Comparison of ENCODE assay signal across 24 cellular contexts in the genomic region with DNA sequence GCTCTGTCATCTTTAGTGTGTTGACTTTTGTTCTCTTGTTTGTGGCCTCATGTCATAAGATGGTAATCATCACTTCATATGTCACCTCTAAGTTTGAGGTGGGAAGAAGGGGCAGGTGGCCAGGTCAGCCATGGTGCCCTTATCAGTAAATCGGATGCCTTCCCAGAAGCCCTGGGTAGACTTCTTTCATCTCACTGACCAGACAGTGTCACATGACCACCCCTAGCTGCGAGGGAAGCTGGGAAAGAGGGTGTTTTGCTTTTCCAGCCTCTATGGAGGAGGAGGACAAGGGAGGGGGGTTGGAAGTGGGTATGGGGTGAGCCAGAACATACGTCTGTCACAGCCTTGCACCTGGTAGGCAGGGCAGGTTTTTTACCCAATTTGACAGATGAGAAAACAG. TPM values are rescaled to one million over a fixed set of nuclear protein-coding genes. Genes with fewer than 3 reads are reported as not detected.
A peak's percentile ranks its signal among the peaks of the same experiment; 100 is the strongest.
DNase-seq lines count a peak whose midpoint lies in the region; ATAC-seq and TF ChIP-seq lines count a peak whose summit lies in the region.
"Had no signal": no experiment of that assay in that cellular context is flagged by ENCODE, and none has a peak within 500 bp of the region (broad histone marks: within the 10 kb centered on the region; RNA-seq: fewer than 3 reads in every experiment).

No MANE protein-coding gene starts in this region.

- H3K27me3 Mint-ChIP-seq in T-helper 2 cell treated with Interferon-gamma antibody and Interleukin-4, amounts not matched to agents 5 μg/mL and 100 μg/mL, for 36 hours (ENCODE audit: low read depth): no peaks in the 10 kb centered on the region
- H3K27me3 Mint-ChIP-seq in CD8-positive, alpha-beta memory T cell: no peaks in the 10 kb centered on the region
- H3K27me3 Mint-ChIP-seq in activated T-helper 1 cell treated with anti-CD3 and anti-CD28 coated beads, Interleukin-12 subunit alpha, Interleukin-12 subunit beta, Interleukin-2, Interleukin-4 antibody, amounts not matched to agents 30 ng/mL and 10 ng/mL and 1 ng/mL, durations not matched to agents 14 hours and 24 hours and 36 hours (ENCODE audit: insufficient read depth): no peaks in the 10 kb centered on the region
- no peaks in the 10 kb centered on the region for H3K27me3 Mint-ChIP-seq in neural crest cell (ENCODE audit: low read depth)

- H3K4me3 Mint-ChIP-seq in T-helper 2 cell treated with Interferon-gamma antibody and Interleukin-4, amounts not matched to agents 5 μg/mL and 100 μg/mL, for 36 hours: no peak overlapping the region
- H3K4me3 Mint-ChIP-seq in CD8-positive, alpha-beta memory T cell: no peak overlapping the region
- no peak overlapping the region for H3K4me3 Mint-ChIP-seq in activated T-helper 1 cell treated with anti-CD3 and anti-CD28 coated beads, Interleukin-12 subunit alpha, Interleukin-12 subunit beta, Interleukin-2, Interleukin-4 antibody, amounts not matched to agents 30 ng/mL and 10 ng/mL and 1 ng/mL, durations not matched to agents 14 hours and 24 hours and 36 hours
- H3K4me3 Mint-ChIP-seq in neural crest cell: no peak overlapping the region
- H3K4me3 Mint-ChIP-seq: neural progenitor cell, type B pancreatic cell had no signal

- H3K4me3 ChIP-seq in CD8-positive, alpha-beta memory T cell (ENCODE audit: low read length): no peak overlapping the region
- no peak overlapping the region for H3K4me3 ChIP-seq in breast epithelium
- H3K4me3 ChIP-seq: adrenal gland, left lung, neural progenitor cell had no signal

- H3K4me1 ChIP-seq in CD8-positive, alpha-beta memory T cell (ENCODE audit: insufficient read depth, low read length): peaks cover 4% of the 10 kb centered on the region
- H3K4me1 ChIP-seq in breast epithelium: no peaks in the 10 kb centered on the region
- H3K4me1 ChIP-seq: adrenal gland had no signal

- TF ChIP-seq POLR2A in breast epithelium (IDR thresholded peaks at IDR 0.05): no peak

- POLR2A ChIA-PET in CD8-positive, alpha-beta memory T cell (lab: Charles Lee): no interaction called here

- no peak overlapping the region for H3K27ac ChIP-seq in CD8-positive, alpha-beta memory T cell (ENCODE audit: low read depth, low read length)
- no peak overlapping the region for H3K27ac ChIP-seq in breast epithelium
- H3K27ac ChIP-seq: adrenal gland, neural progenitor cell had no signal

- H3K9me3 Mint-ChIP-seq in T-helper 2 cell treated with Interferon-gamma antibody and Interleukin-4, amounts not matched to agents 5 μg/mL and 100 μg/mL, for 36 hours: no peaks in the 10 kb centered on the region
- H3K9me3 Mint-ChIP-seq in CD8-positive, alpha-beta memory T cell: no peaks in the 10 kb centered on the region
- no peaks in the 10 kb centered on the region for H3K9me3 Mint-ChIP-seq in activated T-helper 1 cell treated with anti-CD3 and anti-CD28 coated beads, Interleukin-12 subunit alpha, Interleukin-12 subunit beta, Interleukin-2, Interleukin-4 antibody, amounts not matched to agents 30 ng/mL and 10 ng/mL and 1 ng/mL, durations not matched to agents 14 hours and 24 hours and 36 hours
- H3K9me3 Mint-ChIP-seq in neural crest cell: no peaks in the 10 kb centered on the region
- H3K9me3 Mint-ChIP-seq: neural progenitor cell, type B pancreatic cell had no signal

- H3K27ac Mint-ChIP-seq in T-helper 2 cell treated with Interferon-gamma antibody and Interleukin-4, amounts not matched to agents 5 μg/mL and 100 μg/mL, for 36 hours: peak overlapping the region; percentile 58
- H3K27ac Mint-ChIP-seq in CD8-positive, alpha-beta memory T cell: peak overlapping the region; percentile 35 to 94 (median 83)
- peak overlapping the region; percentile 70 for H3K27ac Mint-ChIP-seq in activated T-helper 1 cell treated with anti-CD3 and anti-CD28 coated beads, Interleukin-12 subunit alpha, Interleukin-12 subunit beta, Interleukin-2, Interleukin-4 antibody, amounts not matched to agents 30 ng/mL and 10 ng/mL and 1 ng/mL, durations not matched to agents 14 hours and 24 hours and 36 hours
- peak overlapping the region; percentile 6 for H3K27ac Mint-ChIP-seq in neural crest cell (ENCODE audit: unreplicated experiment)
- H3K27ac Mint-ChIP-seq: neural progenitor cell, type B pancreatic cell had no signal

- CTCF ChIA-PET in CD8-positive, alpha-beta memory T cell (lab: Charles Lee): interaction anchor here (1.4 to 16.9 kb wide), 3 partner anchors 13 to 74 kb away, joined by 3 to 348 read pairs (median 12); no protein-coding TSS in a partner anchor

- no peaks in the 10 kb centered on the region for H3K9me3 ChIP-seq in CD8-positive, alpha-beta memory T cell (ENCODE audit: low read length)
- no peaks in the 10 kb centered on the region for H3K9me3 ChIP-seq in breast epithelium
- H3K9me3 ChIP-seq: adrenal gland, left lung had no signal

- H3K27me3 ChIP-seq in CD8-positive, alpha-beta memory T cell (ENCODE audit: insufficient read depth, low read length, poor library complexity, severe bottlenecking): no peaks in the 10 kb centered on the region
- no peaks in the 10 kb centered on the region for H3K27me3 ChIP-seq in breast epithelium
- H3K27me3 ChIP-seq: adrenal gland, left lung, neural progenitor cell had no signal

- TF ChIP-seq CTCF in neural crest cell (conservative IDR thresholded peaks at IDR 0.05) (no peak), breast epithelium (IDR thresholded peaks at IDR 0.05) (no peak)

- intact Hi-C loops in activated T-helper 1 cell treated with anti-CD3 and anti-CD28 coated beads, Interleukin-12 subunit alpha, Interleukin-12 subunit beta, Interleukin-2, Interleukin-4 antibody, amounts not matched to agents 30 ng/mL and 10 ng/mL and 1 ng/mL, durations not matched to agents 14 hours and 24 hours and 36 hours (cut with micrococcal nuclease): no loop called here
- intact Hi-C loops in breast epithelium (cut with DNase I; ENCODE audit: low total_unique reads): no loop called here

- H3K36me3 Mint-ChIP-seq in T-helper 2 cell treated with Interferon-gamma antibody and Interleukin-4, amounts not matched to agents 5 μg/mL and 100 μg/mL, for 36 hours (ENCODE audit: low read depth): peaks cover 52% of the 10 kb centered on the region
- H3K36me3 Mint-ChIP-seq in CD8-positive, alpha-beta memory T cell: peaks cover 10 to 82% (median 12%) of the 10 kb centered on the region in 3 donors
- H3K36me3 Mint-ChIP-seq in activated T-helper 1 cell treated with anti-CD3 and anti-CD28 coated beads, Interleukin-12 subunit alpha, Interleukin-12 subunit beta, Interleukin-2, Interleukin-4 antibody, amounts not matched to agents 30 ng/mL and 10 ng/mL and 1 ng/mL, durations not matched to agents 14 hours and 24 hours and 36 hours (ENCODE audit: low read depth): peaks cover 39% of the 10 kb centered on the region
- H3K36me3 Mint-ChIP-seq in neural crest cell (ENCODE audit: low read depth): no peaks in the 10 kb centered on the region
- H3K36me3 Mint-ChIP-seq: neural progenitor cell, type B pancreatic cell had no signal

- no peak for ATAC-seq in HG02610 (IDR thresholded peaks at IDR 0.05; ENCODE audit: unreplicated experiment)

- no peak for DNase-seq in T-helper 2 cell treated with Interferon-gamma antibody and Interleukin-4, amounts not matched to agents 5 μg/mL and 100 μg/mL, for 36 hours (ENCODE audit: low spot score)
- DNase-seq in T-helper 2 cell (no peak), neural crest cell (ENCODE audit: low read depth, low spot score) (no peak), breast epithelium (ENCODE audit: low spot score in 2 of 2) (no peak), NCI-H2107 (lab: John Stamatoyannopoulos, UW) (no peak)
- no peak for DNase-seq in CD8-positive, alpha-beta memory T cell
- no peak for DNase-seq in activated T-helper 1 cell treated with anti-CD3 and anti-CD28 coated beads, Interleukin-12 subunit alpha, Interleukin-12 subunit beta, Interleukin-2, Interleukin-4 antibody, amounts not matched to agents 30 ng/mL and 10 ng/mL and 1 ng/mL, durations not matched to agents 14 hours and 24 hours and 36 hours (ENCODE audit: low spot score)
- DNase-seq: 8988T; activated CD4-positive, alpha-beta T cell treated with anti-CD3 and anti-CD28 coated beads, Interleukin-2, amount 50 U/mL, for 1 hour; activated T-cell treated with anti-CD3 and anti-CD28 coated beads, Interleukin-2, amount 50 U/mL, for 1 hour; AML-193; HCEC 1CT; head of caudate nucleus; left lung; midbrain; NCI-H1105; NCI-H2081; NCI-H510A treated with DMSO at 0.1 percent for 48 hours; small intestine; stimulated activated CD4-positive, alpha-beta T cell treated with anti-CD3 and anti-CD28 coated beads, Interleukin-4, amount 100 ng/mL, for 1 hour had no signal

- peaks cover 42% of the 10 kb centered on the region for H3K36me3 ChIP-seq in CD8-positive, alpha-beta memory T cell (ENCODE audit: insufficient read depth, low read length)
- H3K36me3 ChIP-seq in breast epithelium: no peaks in the 10 kb centered on the region
- H3K36me3 ChIP-seq: neural progenitor cell had no signal

- H3K4me1 Mint-ChIP-seq in T-helper 2 cell treated with Interferon-gamma antibody and Interleukin-4, amounts not matched to agents 5 μg/mL and 100 μg/mL, for 36 hours (ENCODE audit: low read depth): peaks cover 6% of the 10 kb centered on the region
- H3K4me1 Mint-ChIP-seq in CD8-positive, alpha-beta memory T cell: peaks cover 17 to 43% (median 18%) of the 10 kb centered on the region in 3 donors
- peaks cover 34% of the 10 kb centered on the region for H3K4me1 Mint-ChIP-seq in activated T-helper 1 cell treated with anti-CD3 and anti-CD28 coated beads, Interleukin-12 subunit alpha, Interleukin-12 subunit beta, Interleukin-2, Interleukin-4 antibody, amounts not matched to agents 30 ng/mL and 10 ng/mL and 1 ng/mL, durations not matched to agents 14 hours and 24 hours and 36 hours (ENCODE audit: low read depth)
- H3K4me1 Mint-ChIP-seq in neural crest cell: peaks cover 36% of the 10 kb centered on the region

RNA-seq across cellular contexts. Expression of gene TNFRSF1B, which starts 28.6 kb away (rescaled TPM):
- 100 to 1,000 TPM; 169 to 174 TPM for total RNA-seq in CD8-positive, alpha-beta memory T cell
- polyA plus RNA-seq in CD8-positive, alpha-beta memory T cell: 164 TPM
- 211 and 213 TPM in 2 replicates for total RNA-seq in activated T-helper 1 cell treated with anti-CD3 and anti-CD28 coated beads, Interleukin-12 subunit alpha, Interleukin-12 subunit beta, Interleukin-2, Interleukin-4 antibody, amounts not matched to agents 30 ng/mL and 10 ng/mL and 1 ng/mL, durations not matched to agents 14 hours and 24 hours and 36 hours
- 3.1 and 3.3 TPM in 2 replicates for total RNA-seq in neural crest cell
- total RNA-seq in breast epithelium: 10 to 100 TPM; 25.0 to 48.8 (median 35.1) TPM

RNA-seq across cellular contexts. Expression of gene VPS13D, which starts 34.4 kb away (rescaled TPM):
- total RNA-seq in CD8-positive, alpha-beta memory T cell: 10 to 100 TPM; 24.1 to 28.5 TPM
- 9.7 TPM for polyA plus RNA-seq in CD8-positive, alpha-beta memory T cell
- 33.6 and 35.7 TPM in 2 replicates for total RNA-seq in activated T-helper 1 cell treated with anti-CD3 and anti-CD28 coated beads, Interleukin-12 subunit alpha, Interleukin-12 subunit beta, Interleukin-2, Interleukin-4 antibody, amounts not matched to agents 30 ng/mL and 10 ng/mL and 1 ng/mL, durations not matched to agents 14 hours and 24 hours and 36 hours
- 24.5 and 29.4 TPM in 2 replicates for total RNA-seq in neural crest cell
- total RNA-seq in breast epithelium: 100 to 1,000 TPM in 1 of 3 donors, 10 to 100 TPM in 2; 73.9 to 115 (median 96.4) TPM

Comparison
In these comparisons a context has a peak if more than half of its experiments do, and no peak if none do; other contexts are left out.
1. H3K27ac Mint-ChIP-seq: peak in every context shown above with its lines; median percentile 83 in CD8-positive, alpha-beta memory T cell; 70 in activated T-helper 1 cell treated with anti-CD3 and anti-CD28 coated beads, Interleukin-12 subunit alpha, Interleukin-12 subunit beta, Interleukin-2, Interleukin-4 antibody, amounts not matched to agents 30 ng/mL and 10 ng/mL and 1 ng/mL, durations not matched to agents 14 hours and 24 hours and 36 hours; 58 in T-helper 2 cell treated with Interferon-gamma antibody and Interleukin-4, amounts not matched to agents 5 μg/mL and 100 μg/mL, for 36 hours; 6 in neural crest cell.